24 cellular contexts compared by ENCODE assay signal in the genomic region with DNA sequence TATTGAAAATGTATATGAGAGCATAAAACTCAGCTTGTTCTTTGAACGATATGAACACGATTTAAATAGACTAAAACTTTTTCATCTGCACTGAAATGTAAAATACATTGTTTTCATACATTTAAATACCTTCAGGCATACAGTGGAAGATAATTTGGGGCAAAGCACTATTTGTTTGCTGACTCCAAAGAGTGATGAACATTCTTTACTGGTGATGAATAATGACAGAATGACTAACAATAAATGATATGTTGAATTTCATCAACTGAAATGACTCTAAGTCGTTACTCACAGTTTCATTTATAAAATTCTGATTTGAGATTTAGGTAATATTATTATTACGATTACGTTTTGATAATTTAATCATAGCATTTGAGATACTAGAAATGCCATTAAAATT.
"Had no signal": no experiment of that assay in that cellular context is flagged by ENCODE, and none has a peak within 500 bp of the region (broad histone marks: within the 10 kb centered on the region; RNA-seq: fewer than 3 reads in every experiment).

No MANE protein-coding gene starts in this region.

- ATAC-seq: esophagus mucosa; gastroesophageal sphincter; heart left ventricle; left cardiac atrium; left lung; naive thymus-derived CD4-positive, alpha-beta T cell; right lobe of liver; stimulated activated effector memory CD8-positive, alpha-beta T cell treated with anti-CD3 and anti-CD28 coated beads, Interleukin-12 subunit alpha, Interleukin-12 subunit beta, amount 100 ng/mL, for 72 hours had no signal

- H3K79me2 ChIP-seq: hepatocyte, parathyroid adenoma had no signal

- H3K9ac ChIP-seq: neural progenitor cell, parathyroid adenoma had no signal

- H2AFZ ChIP-seq: hepatocyte, neural progenitor cell, parathyroid adenoma had no signal

- H3K27me3 ChIP-seq: gastroesophageal sphincter, heart left ventricle, hepatocyte, left lung, neural progenitor cell, right lobe of liver, stomach, thyroid gland had no signal

- H3K4me1 ChIP-seq: gastroesophageal sphincter, heart left ventricle, left lung, neural progenitor cell, parathyroid adenoma, right lobe of liver, stomach, thyroid gland had no signal

- H3K27ac ChIP-seq: dorsolateral prefrontal cortex, epithelial cell of prostate, gastroesophageal sphincter, heart left ventricle, hepatocyte, left lung, neural progenitor cell, parathyroid adenoma, right lobe of liver, stomach, thyroid gland had no signal

- H3K36me3 ChIP-seq: gastroesophageal sphincter, heart left ventricle, left lung, neural progenitor cell, right lobe of liver, stomach, thyroid gland had no signal

- H3K4me3 ChIP-seq: dorsolateral prefrontal cortex, gastroesophageal sphincter, heart left ventricle, hepatocyte, left lung, neural progenitor cell, right lobe of liver, smooth muscle cell, stomach, thyroid gland had no signal

- H3K9me3 ChIP-seq: gastroesophageal sphincter, left lung, right lobe of liver, stomach, thyroid gland had no signal

- DNase-seq: dorsolateral prefrontal cortex; effector CD4-positive, alpha-beta T cell; heart left ventricle; left cardiac atrium; left lung; mesendoderm; midbrain; naive thymus-derived CD4-positive, alpha-beta T cell; right lobe of liver; stimulated activated CD4-positive, alpha-beta T cell treated with anti-CD3 and anti-CD28 coated beads, Interleukin-12 subunit alpha, Interleukin-12 subunit beta, amount 100 ng/mL, for 4 hours; stimulated activated CD4-positive, alpha-beta T cell treated with anti-CD3 and anti-CD28 coated beads, Interleukin-2, amount 100 ng/mL, for 24 hours; stimulated activated CD4-positive, alpha-beta T cell treated with anti-CD3 and anti-CD28 coated beads, Interleukin-4, amount 100 ng/mL, for 24 hours; stimulated activated naive CD4-positive, alpha-beta T cell treated with Interleukin-2 at 50 U/mL for 16 hours; stomach; thyroid gland; trophoblast cell had no signal

- H3K4me2 ChIP-seq: hepatocyte, neural progenitor cell, smooth muscle cell had no signal
